Comparison of ENCODE assay signal across 9 cellular contexts in the genomic region with DNA sequence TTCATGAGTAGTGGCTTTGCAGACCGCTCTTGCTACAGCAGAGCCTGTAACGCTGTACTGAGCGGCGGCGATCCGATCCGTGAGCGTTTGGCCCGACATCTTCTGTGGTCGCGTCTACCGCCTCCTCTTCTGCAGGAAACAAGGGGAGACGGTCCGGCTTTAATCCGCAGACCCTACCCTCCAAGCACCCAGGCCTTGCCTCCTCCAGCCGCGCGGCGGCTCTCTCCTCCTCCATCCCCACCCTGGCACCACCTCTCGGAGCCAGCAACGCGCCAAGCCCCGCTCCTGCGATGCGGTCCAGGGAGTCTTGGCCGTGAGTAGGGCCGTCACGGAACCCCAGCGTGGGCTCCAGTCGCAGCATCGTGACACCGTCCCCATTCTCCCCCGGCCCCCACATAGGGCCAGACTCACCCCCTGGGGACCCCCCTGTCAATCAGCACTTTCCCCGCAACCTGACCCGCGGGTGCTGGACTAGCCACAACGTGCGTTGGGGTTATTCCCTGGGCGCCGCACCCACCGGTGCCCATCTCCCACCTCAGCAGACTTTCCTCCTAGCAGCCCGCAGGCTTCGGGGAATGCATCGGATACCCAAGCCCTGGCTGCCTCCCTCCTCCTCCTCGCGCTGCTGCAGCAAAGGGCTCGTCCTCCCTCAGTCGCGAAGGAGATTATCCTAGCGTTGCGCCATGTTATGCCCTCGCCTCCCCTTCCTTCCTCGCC. TPM values are rescaled to one million over a fixed set of nuclear protein-coding genes. Genes with fewer than 3 reads are reported as not detected.
DNase-seq lines count a peak whose midpoint lies in the region; TF ChIP-seq lines count a peak whose summit lies in the region.
"Had no signal": no experiment of that assay in that cellular context is flagged by ENCODE, and none has a peak within 500 bp of the region (broad histone marks: within the 10 kb centered on the region; RNA-seq: fewer than 3 reads in every experiment).

No MANE protein-coding gene starts in this region.

- H3K27ac Mint-ChIP-seq in activated CD4-positive, alpha-beta T cell treated with anti-CD3 and anti-CD28 coated beads, Interleukin-2, amount 10 ng/mL, durations not matched to agents 7 days and 5 days = no peak overlapping the region
- H3K27ac Mint-ChIP-seq: activated T-cell treated with anti-CD3 and anti-CD28 coated beads, Interleukin-2, amount 50 U/mL, for 72 hours had no signal

- peak overlapping the region; percentile 86 for H3K4me2 ChIP-seq in BLaER1

- CTCF ChIA-PET in activated CD4-positive, alpha-beta T cell treated with anti-CD3 and anti-CD28 coated beads, Interleukin-2, amount 10 ng/mL, durations not matched to agents 7 days and 5 days (lab: Charles Lee) = no interaction called here

- H3K4me3 Mint-ChIP-seq in activated CD4-positive, alpha-beta T cell treated with anti-CD3 and anti-CD28 coated beads, Interleukin-2, amount 10 ng/mL, durations not matched to agents 7 days and 5 days = no peak overlapping the region

- H3K4me1 ChIP-seq in BLaER1 = no peaks in the 10 kb centered on the region
- H3K4me1 ChIP-seq in esophagus muscularis mucosa = peaks cover 0 to 22% (median 21%) of the 10 kb centered on the region in 4 donors

- TF ChIP-seq POLR2A in esophagus muscularis mucosa (IDR thresholded peaks at IDR 0.05; ENCODE audit: low read depth) = no peak

- POLR2A ChIA-PET in activated CD4-positive, alpha-beta T cell treated with anti-CD3 and anti-CD28 coated beads, Interleukin-2, amount 10 ng/mL, durations not matched to agents 7 days and 5 days (lab: Charles Lee) = no interaction called here

- H3K9ac ChIP-seq in BLaER1 = no peak overlapping the region

- no peaks in the 10 kb centered on the region for H4K20me1 ChIP-seq in BLaER1

- H3K4me3 ChIP-seq in BLaER1 (peak overlapping the region; percentile 72), MG63 (peak overlapping the region; percentile 45), esophagus muscularis mucosa (peak overlapping the region; percentile 58 to 73 (median 62))

- H3K27me3 ChIP-seq in BLaER1 (peaks cover 29% of the 10 kb centered on the region), MG63 (peaks cover 17% of the 10 kb centered on the region), esophagus muscularis mucosa (peaks cover 0 to 52% (median 19%) of the 10 kb centered on the region in 4 donors)

- H3K9me3 ChIP-seq in BLaER1 = no peaks in the 10 kb centered on the region; the same call in 1 of the 2 replicates
- peaks cover 8% of the 10 kb centered on the region for H3K9me3 ChIP-seq in MG63
- peaks cover 0 to 11% (median 0%) of the 10 kb centered on the region in 4 donors for H3K9me3 ChIP-seq in esophagus muscularis mucosa

- peaks cover 42% of the 10 kb centered on the region for H3K27me3 Mint-ChIP-seq in activated CD4-positive, alpha-beta T cell treated with anti-CD3 and anti-CD28 coated beads, Interleukin-2, amount 10 ng/mL, durations not matched to agents 7 days and 5 days

- H3K4me1 Mint-ChIP-seq in activated CD4-positive, alpha-beta T cell treated with anti-CD3 and anti-CD28 coated beads, Interleukin-2, amount 10 ng/mL, durations not matched to agents 7 days and 5 days = peaks cover 2% of the 10 kb centered on the region

- H3K27ac ChIP-seq in BLaER1 (no peak overlapping the region), esophagus muscularis mucosa (replicated peaks in 1 of 4) (peak overlapping the region in 2 of 4 donors; percentile 25 to 52)

- H3K36me3 ChIP-seq in BLaER1 (no peaks in the 10 kb centered on the region), MG63 (no peaks in the 10 kb centered on the region), esophagus muscularis mucosa (no peaks in the 10 kb centered on the region)

- H3K36me3 Mint-ChIP-seq in activated CD4-positive, alpha-beta T cell treated with anti-CD3 and anti-CD28 coated beads, Interleukin-2, amount 10 ng/mL, durations not matched to agents 7 days and 5 days (ENCODE audit: low read depth) = peaks cover 2% of the 10 kb centered on the region

- peak; percentile 0 for DNase-seq in MG63
- no peak for DNase-seq in esophagus muscularis mucosa (ENCODE audit: extremely low spot score)
- peak; percentile 40 for DNase-seq in occipital lobe (lab: John Stamatoyannopoulos, UW)
- no peak for DNase-seq in NCI-H146 (lab: John Stamatoyannopoulos, UW)
- DNase-seq in stimulated activated CD4-positive, alpha-beta T cell treated with anti-CD3 and anti-CD28 coated beads, Interleukin-12 subunit alpha, Interleukin-12 subunit beta, amount 100 ng/mL, for 4 hours = no peak
- no peak for DNase-seq in activated CD4-positive, alpha-beta T cell treated with anti-CD3 and anti-CD28 coated beads, Interleukin-2, amount 10 ng/mL, durations not matched to agents 7 days and 5 days
- DNase-seq in HUDEP-2 (lab: John Stamatoyannopoulos, UW; ENCODE audit: unreplicated experiment in 76 of 76) = no peak

- intact Hi-C loops in esophagus muscularis mucosa (cut with DNase I) = no loop called here

- WGBS in esophagus muscularis mucosa = no CpG with 5 or more reads among the region's 53 CpGs

- no peak for TF ChIP-seq EP300 in esophagus muscularis mucosa (IDR thresholded peaks at IDR 0.05)

- H3K9me3 Mint-ChIP-seq in activated CD4-positive, alpha-beta T cell treated with anti-CD3 and anti-CD28 coated beads, Interleukin-2, amount 10 ng/mL, durations not matched to agents 7 days and 5 days = peaks cover 5% of the 10 kb centered on the region

- no peak for TF ChIP-seq CTCF in esophagus muscularis mucosa (IDR thresholded peaks at IDR 0.05)

RNA-seq across cellular contexts. Expression of a gene that starts 0.9 kb away (rescaled TPM):
- not detected in 2 replicates for total RNA-seq in MG63 (2014; rRNA removed; shearing (Covaris generic); ENCODE audit: low replicate concordance)
- total RNA-seq in esophagus muscularis mucosa (1 to 10 TPM; 1.2 to 7.1 (median 3.9) TPM), occipital lobe (106 TPM)
- total RNA-seq in activated CD4-positive, alpha-beta T cell treated with anti-CD3 and anti-CD28 coated beads, Interleukin-2, amount 10 ng/mL, durations not matched to agents 7 days and 5 days = not detected
- total RNA-seq: activated T-cell treated with anti-CD3 and anti-CD28 coated beads, Interleukin-2, amount 50 U/mL, for 72 hours had no signal

Comparison
In these comparisons a context has a peak if more than half of its experiments do, and no peak if none do; other contexts are left out.
1. DNase-seq: peak in MG63 (single experiment) and occipital lobe (single experiment); none in esophagus muscularis mucosa (single experiment), NCI-H146 (single experiment), stimulated activated CD4-positive, alpha-beta T cell treated with anti-CD3 and anti-CD28 coated beads, Interleukin-12 subunit alpha, Interleukin-12 subunit beta, amount 100 ng/mL, for 4 hours (single experiment), activated CD4-positive, alpha-beta T cell treated with anti-CD3 and anti-CD28 coated beads, Interleukin-2, amount 10 ng/mL, durations not matched to agents 7 days and 5 days (single experiment) and HUDEP-2 (0 of 76).
2. RNA of a gene that starts 0.9 kb away (total RNA-seq): 106 TPM in occipital lobe (single experiment); 1.2 to 7.1 TPM in esophagus muscularis mucosa, not detected in MG63 and not detected in activated CD4-positive, alpha-beta T cell treated with anti-CD3 and anti-CD28 coated beads, Interleukin-2, amount 10 ng/mL, durations not matched to agents 7 days and 5 days; every median in the first group is over 10 times any median in the second.
3. Peak in every context shown above with its lines, with median percentiles within 50 percentile points of each other: H3K4me3 ChIP-seq.